ENCODE assay signal across 15 cellular contexts in genomic region chr9:85527331-85528015, GRCh38.
DNase-seq lines count a peak whose midpoint lies in the region; ATAC-seq and TF ChIP-seq lines count a peak whose summit lies in the region.
"Had no signal": no experiment of that assay in that cellular context is flagged by ENCODE, and none has a peak within 500 bp of the region (broad histone marks: within the 10 kb centered on the region; RNA-seq: fewer than 3 reads in every experiment).

No MANE protein-coding gene starts in this region.

- no peaks in the 10 kb centered on the region for H3K9me3 Mint-ChIP-seq in neural crest cell
- H3K9me3 Mint-ChIP-seq: activated naive CD4-positive, alpha-beta T cell treated with anti-CD3 and anti-CD28 coated beads for 36 hours; HFFc6 had no signal

- H3K27me3 ChIP-seq in upper lobe of left lung (no peaks in the 10 kb centered on the region), HAP-1 (ENCODE audit: low read depth) (peaks cover 8% of the 10 kb centered on the region)
- H3K27me3 ChIP-seq: testis had no signal

- H3K4me1 Mint-ChIP-seq in neural crest cell = peaks cover 20% of the 10 kb centered on the region

- H3K36me3 ChIP-seq in upper lobe of left lung = no peaks in the 10 kb centered on the region
- no peaks in the 10 kb centered on the region for H3K36me3 ChIP-seq in HAP-1 (replicated peaks)

- intact Hi-C loops in left ventricle myocardium superior (cut with micrococcal nuclease) = no loop called here

- TF ChIP-seq CTCF in neural crest cell (conservative IDR thresholded peaks at IDR 0.05) = no peak
- no peak for TF ChIP-seq CTCF in upper lobe of left lung (IDR thresholded peaks at IDR 0.05)

- H3K36me3 Mint-ChIP-seq in neural crest cell (ENCODE audit: low read depth) = no peaks in the 10 kb centered on the region

- 62 to 72% methylated on average over 3 of the region's 3 CpGs for whole genome bisulfite sequencing in upper lobe of left lung, 2 donors

- H3K4me1 ChIP-seq in upper lobe of left lung = peaks cover 9 to 24% (median 16%) of the 10 kb centered on the region in 4 donors
- no peaks in the 10 kb centered on the region for H3K4me1 ChIP-seq in HAP-1
- H3K4me1 ChIP-seq: testis had no signal

- TF ChIP-seq EP300 in upper lobe of left lung (IDR thresholded peaks at IDR 0.05) = peak in 3 of 4 donors; percentile 38 to 62 (median 53)

- TF ChIP-seq POLR2A in upper lobe of left lung (IDR thresholded peaks at IDR 0.05) = no peak

- H3K27me3 Mint-ChIP-seq in neural crest cell (ENCODE audit: low read depth) = peaks cover 13% of the 10 kb centered on the region

- in situ Hi-C loops in HAP-1 (cut with MboI; ENCODE audit: low sequenced_read_pairs) = no loop called here

- ATAC-seq in left ventricle myocardium superior (peak; percentile 66), upper lobe of left lung (ENCODE audit: low FRiP score in 2 of 2) (no peak), esophagus mucosa (no peak), GM18868 (IDR thresholded peaks at IDR 0.05; ENCODE audit: unreplicated experiment) (no peak)
- ATAC-seq: activated CD4-positive, CD25-positive, alpha-beta regulatory T cell treated with anti-CD3 and anti-CD28 coated beads, Interleukin-2, amount 50 U/mL, for 24 hours; GM12878 had no signal

- no peak overlapping the region for H3K4me3 Mint-ChIP-seq in neural crest cell
- H3K4me3 Mint-ChIP-seq: activated naive CD4-positive, alpha-beta T cell treated with anti-CD3 and anti-CD28 coated beads for 36 hours; HFFc6 had no signal

- no peak overlapping the region for H3K4me3 ChIP-seq in upper lobe of left lung
- no peak overlapping the region for H3K4me3 ChIP-seq in HAP-1
- H3K4me3 ChIP-seq: GM12878, testis had no signal

- H3K27ac ChIP-seq in upper lobe of left lung = peak overlapping the region; percentile 48 to 80 (median 72)

- DNase-seq in dermis blood vessel endothelial cell = peak; percentile 90
- no peak for DNase-seq in left ventricle myocardium superior
- no peak for DNase-seq in neural crest cell (ENCODE audit: low read depth, low spot score)
- DNase-seq in upper lobe of left lung = no peak
- no peak for DNase-seq in HAP-1 (ENCODE audit: low spot score in 2 of 2)
- DNase-seq: activated naive CD4-positive, alpha-beta T cell treated with anti-CD3 and anti-CD28 coated beads for 36 hours; HFFc6; NCI-H187 treated with DMSO at 0.1 percent for 48 hours; NCI-H526 treated with DMSO at 0.1 percent for 48 hours; T-helper 1 cell; testis had no signal

- H3K9me3 ChIP-seq in upper lobe of left lung (no peaks in the 10 kb centered on the region), HAP-1 (no peaks in the 10 kb centered on the region)
- H3K9me3 ChIP-seq: testis had no signal

- peak overlapping the region; percentile 73 for H3K27ac Mint-ChIP-seq in neural crest cell (ENCODE audit: unreplicated experiment)
- H3K27ac Mint-ChIP-seq: activated naive CD4-positive, alpha-beta T cell treated with anti-CD3 and anti-CD28 coated beads for 36 hours; HFFc6 had no signal
